Comparison of ENCODE assay signal across 11 cellular contexts in genomic region chr16:85751665-85752501, GRCh38. TPM values are rescaled to one million over a fixed set of nuclear protein-coding genes. Genes with fewer than 3 reads are reported as not detected.
DNase-seq lines count a peak whose midpoint lies in the region; TF ChIP-seq lines count a peak whose summit lies in the region.
"Had no signal": no experiment of that assay in that cellular context is flagged by ENCODE, and none has a peak within 500 bp of the region (broad histone marks: within the 10 kb centered on the region; RNA-seq: fewer than 3 reads in every experiment).

No MANE protein-coding gene starts in this region.

- H3K9ac ChIP-seq in mesenchymal stem cell (ENCODE audit: low read length) = no peak overlapping the region

- peak overlapping the region in 1 of 2 experiments; percentile 29 for H2BK12ac ChIP-seq in mesenchymal stem cell (ENCODE audit: low read length in 2 of 2)

- POLR2A ChIA-PET in CD8-positive, alpha-beta memory T cell (lab: Charles Lee) = no interaction called here
- POLR2A ChIA-PET in HEK293T (lab: Yijun Ruan, JAX) = no interaction called here

- no peak overlapping the region for H2AFZ ChIP-seq in mesenchymal stem cell (ENCODE audit: low read depth, low read length)

- WGBS in mesenchymal stem cell = 17% methylated on average over 14 of the region's 15 CpGs

- peak overlapping the region in 6 of 7 donors; percentile 20 to 81 (median 52) for H3K4me3 Mint-ChIP-seq in CD8-positive, alpha-beta memory T cell
- H3K4me3 Mint-ChIP-seq in brain (peak overlapping the region in 4 of 5 experiments; percentile 50 to 67 (median 61)), nephron progenitor cell (peak overlapping the region; percentile 52)
- H3K4me3 Mint-ChIP-seq: T-helper 1 cell treated with Interleukin-12 subunit alpha and Interleukin-12 subunit beta and Interleukin-4 antibody, amounts not matched to agents 30 μg/mL and 1 μg/mL, for 36 hours had no signal

- no peak for DNase-seq in CD8-positive, alpha-beta memory T cell
- no peak for DNase-seq in HFF-Myc (ENCODE audit: extremely low read depth, low read depth)
- no peak for DNase-seq in nephron progenitor cell
- DNase-seq in mesenchymal stem cell = no peak
- no peak for DNase-seq in HEK293T (ENCODE audit: extremely low spot score)
- no peak for DNase-seq in iPS-NIHi7 (ENCODE audit: extremely low spot score)
- no peak for DNase-seq in NCI-H2081 treated with DMSO at 0.1 percent for 48 hours (lab: John Stamatoyannopoulos, UW)
- DNase-seq: activated gamma-delta T cell, NCI-H2029 had no signal

- H3K36me3 Mint-ChIP-seq in CD8-positive, alpha-beta memory T cell = peaks cover 0 to 1% (median 0%) of the 10 kb centered on the region in 3 donors
- H3K36me3 Mint-ChIP-seq in brain = no peaks in the 10 kb centered on the region
- no peaks in the 10 kb centered on the region for H3K36me3 Mint-ChIP-seq in nephron progenitor cell (ENCODE audit: low read depth)

- H3K79me1 ChIP-seq in mesenchymal stem cell (replicated peaks; ENCODE audit: low read length, poor library complexity, severe bottlenecking) = no peaks in the 10 kb centered on the region

- no peaks in the 10 kb centered on the region for H3K4me1 ChIP-seq in CD8-positive, alpha-beta memory T cell (ENCODE audit: insufficient read depth, low read length)
- H3K4me1 ChIP-seq in mesenchymal stem cell (ENCODE audit: control insufficient read depth, insufficient read depth, low read depth, low read length) = peaks cover 22% of the 10 kb centered on the region

- no peak overlapping the region for H2AK5ac ChIP-seq in mesenchymal stem cell (ENCODE audit: low read length, severe bottlenecking)

- no peak overlapping the region for H4K8ac ChIP-seq in mesenchymal stem cell (ENCODE audit: low read length)

- no peak overlapping the region for H2BK120ac ChIP-seq in mesenchymal stem cell (ENCODE audit: low read depth, low read length)

- H3K23ac ChIP-seq in mesenchymal stem cell (ENCODE audit: low read length in 2 of 2) = no peak overlapping the region

- no peak overlapping the region for H3K4me3 ChIP-seq in CD8-positive, alpha-beta memory T cell (ENCODE audit: low read length)
- H3K4me3 ChIP-seq in HFF-Myc (replicated peaks; ENCODE audit: low read depth, low read length) (peak overlapping the region; percentile 28; the same call in 1 of the 2 replicates), mesenchymal stem cell (ENCODE audit: insufficient read depth in 1 of 2, low read depth in 1 of 2, low read length in 2 of 2) (no peak overlapping the region)

- peaks cover 26 to 37% of the 10 kb centered on the region in 2 donors for H3K27me3 Mint-ChIP-seq in CD8-positive, alpha-beta memory T cell
- peaks cover 34% of the 10 kb centered on the region for H3K27me3 Mint-ChIP-seq in brain
- H3K27me3 Mint-ChIP-seq in nephron progenitor cell (ENCODE audit: low read depth, poor library complexity) = peaks cover 77% of the 10 kb centered on the region

- peak overlapping the region in 1 of 8 donors; percentile 46 for H3K27ac Mint-ChIP-seq in CD8-positive, alpha-beta memory T cell
- H3K27ac Mint-ChIP-seq in brain (peak overlapping the region in 1 of 5 experiments; percentile 59), nephron progenitor cell (no peak overlapping the region)
- H3K27ac Mint-ChIP-seq: T-helper 1 cell treated with Interleukin-12 subunit alpha and Interleukin-12 subunit beta and Interleukin-4 antibody, amounts not matched to agents 30 μg/mL and 1 μg/mL, for 36 hours had no signal

- no peak overlapping the region for H2BK5ac ChIP-seq in mesenchymal stem cell (ENCODE audit: low read depth, low read length, poor library complexity, severe bottlenecking)

- no peak overlapping the region for H4K91ac ChIP-seq in mesenchymal stem cell (ENCODE audit: low read length)

- H3K14ac ChIP-seq in mesenchymal stem cell (ENCODE audit: low read length in 2 of 2) = no peak overlapping the region

- no peaks in the 10 kb centered on the region for H3K9me3 Mint-ChIP-seq in CD8-positive, alpha-beta memory T cell
- peaks cover 0 to 5% (median 0%) of the 10 kb centered on the region in 5 experiments for H3K9me3 Mint-ChIP-seq in brain
- no peaks in the 10 kb centered on the region for H3K9me3 Mint-ChIP-seq in nephron progenitor cell
- H3K9me3 Mint-ChIP-seq: T-helper 1 cell treated with Interleukin-12 subunit alpha and Interleukin-12 subunit beta and Interleukin-4 antibody, amounts not matched to agents 30 μg/mL and 1 μg/mL, for 36 hours had no signal

- peaks cover 6 to 22% (median 6%) of the 10 kb centered on the region in 3 donors for H3K4me1 Mint-ChIP-seq in CD8-positive, alpha-beta memory T cell
- H3K4me1 Mint-ChIP-seq in brain (peaks cover 26% of the 10 kb centered on the region), nephron progenitor cell (peaks cover 34% of the 10 kb centered on the region)

- no peak overlapping the region for H2BK15ac ChIP-seq in mesenchymal stem cell (ENCODE audit: low read depth, poor library complexity, severe bottlenecking)

- TF ChIP-seq CTCF in HFF-Myc (IDR thresholded peaks at IDR 0.05; ENCODE audit: low read depth, low read length, missing control alignments) (no peak), brain (conservative IDR thresholded peaks at IDR 0.05) (no peak), nephron progenitor cell (IDR thresholded peaks at IDR 0.05) (no peak)

- H3K4me2 ChIP-seq in mesenchymal stem cell (ENCODE audit: low read length, poor library complexity, severe bottlenecking) = no peak overlapping the region

- no peaks in the 10 kb centered on the region for H3K9me3 ChIP-seq in CD8-positive, alpha-beta memory T cell (ENCODE audit: low read length)
- H3K9me3 ChIP-seq in mesenchymal stem cell (ENCODE audit: control insufficient read depth, low read length) = no peaks in the 10 kb centered on the region

- CTCF ChIA-PET in CD8-positive, alpha-beta memory T cell (lab: Charles Lee) = interaction anchor here (1.1 to 1.6 kb wide), 3 partner anchors 11 to 35 kb away, joined by 3 read pairs; no protein-coding TSS in a partner anchor
- CTCF ChIA-PET in HEK293T (lab: Yijun Ruan, JAX) = interaction anchor here (0.9 kb wide), 1 partner anchor 10 kb away, joined by 3 read pairs; no protein-coding TSS in a partner anchor

- peaks cover 21% of the 10 kb centered on the region for H3K27me3 ChIP-seq in CD8-positive, alpha-beta memory T cell (ENCODE audit: insufficient read depth, low read length, poor library complexity, severe bottlenecking)
- H3K27me3 ChIP-seq in mesenchymal stem cell (ENCODE audit: control insufficient read depth in 1 of 2, insufficient read depth in 1 of 2, low read length in 2 of 2) = peaks cover 36 to 42% of the 10 kb centered on the region in 2 experiments

- H3K27ac ChIP-seq in CD8-positive, alpha-beta memory T cell (ENCODE audit: low read depth, low read length) = no peak overlapping the region
- no peak overlapping the region for H3K27ac ChIP-seq in mesenchymal stem cell (ENCODE audit: low read length, poor library complexity, severe bottlenecking)

- peak overlapping the region in 1 of 2 experiments; percentile 52 for H3K18ac ChIP-seq in mesenchymal stem cell (ENCODE audit: low read depth in 1 of 2, low read length in 2 of 2)

- H3K36me3 ChIP-seq in CD8-positive, alpha-beta memory T cell (ENCODE audit: insufficient read depth, low read length) = no peaks in the 10 kb centered on the region
- H3K36me3 ChIP-seq in mesenchymal stem cell (ENCODE audit: control insufficient read depth in 1 of 2, insufficient read depth in 2 of 2, low read depth in 1 of 2, low read length in 2 of 2) = no peaks in the 10 kb centered on the region

- H3K4ac ChIP-seq in mesenchymal stem cell (ENCODE audit: low read depth in 1 of 2, low read length in 2 of 2) = no peak overlapping the region

TF ChIP-seq in HEK293T, 16 proteins besides CTCF, POLR2A, EP300 and RAD21:
- no peak for TF ChIP-seq FOXM1 (IDR thresholded peaks at IDR 0.05; ENCODE audit: borderline replicate concordance)
- TF ChIP-seq SP1 (IDR thresholded peaks at IDR 0.05) = no peak
- no peak for TF ChIP-seq ZNF384 (IDR thresholded peaks at IDR 0.05)
- TF ChIP-seq ARNT (IDR thresholded peaks at IDR 0.05) = no peak
- no peak for TF ChIP-seq BHLHE40 (IDR thresholded peaks at IDR 0.05; ENCODE audit: borderline replicate concordance)
- no peak for TF ChIP-seq L3MBTL2 (conservative IDR thresholded peaks at IDR 0.05)
- no peak for TF ChIP-seq LEF1 (IDR thresholded peaks at IDR 0.05; ENCODE audit: borderline replicate concordance)
- no peak for TF ChIP-seq NFRKB (IDR thresholded peaks at IDR 0.05)

RNA-seq across cellular contexts. Expression of gene C16orf74, which starts 1.0 kb away (rescaled TPM):
- total RNA-seq in CD8-positive, alpha-beta memory T cell = 1 to 10 TPM; 1.1 to 1.3 TPM
- 10.7 TPM for polyA plus RNA-seq in CD8-positive, alpha-beta memory T cell
- polyA plus RNA-seq in brain (ENCODE audit: insufficient read depth, low read depth, low replicate concordance) = 2.3 TPM
- polyA plus RNA-seq in mesenchymal stem cell (2013, experiment 1 of 2) = 6.1 TPM
- 6.5 TPM for polyA plus RNA-seq in mesenchymal stem cell (2013, experiment 2 of 2)

RNA-seq across cellular contexts. Expression of gene EMC8, which starts 47.5 kb away (rescaled TPM):
- total RNA-seq in CD8-positive, alpha-beta memory T cell = 10 to 100 TPM; 52.2 to 56.2 TPM
- polyA plus RNA-seq in CD8-positive, alpha-beta memory T cell = 27.6 TPM
- polyA plus RNA-seq in brain (ENCODE audit: insufficient read depth, low read depth, low replicate concordance) = 35.2 TPM
- 26.5 TPM for polyA plus RNA-seq in mesenchymal stem cell (2013, experiment 1 of 2)
- 26.0 TPM for polyA plus RNA-seq in mesenchymal stem cell (2013, experiment 2 of 2)

RNA-seq across cellular contexts. Expression of gene COX4I1, which starts 47.6 kb away (rescaled TPM):
- 100 to 1,000 TPM; 449 to 470 TPM for total RNA-seq in CD8-positive, alpha-beta memory T cell
- polyA plus RNA-seq in CD8-positive, alpha-beta memory T cell = 951 TPM
- 1,338 TPM for polyA plus RNA-seq in brain (ENCODE audit: insufficient read depth, low read depth, low replicate concordance)
- 933 TPM for polyA plus RNA-seq in mesenchymal stem cell (2013, experiment 1 of 2)
- polyA plus RNA-seq in mesenchymal stem cell (2013, experiment 2 of 2) = 903 TPM
